13 cellular contexts compared by ENCODE assay signal in the genomic region with DNA sequence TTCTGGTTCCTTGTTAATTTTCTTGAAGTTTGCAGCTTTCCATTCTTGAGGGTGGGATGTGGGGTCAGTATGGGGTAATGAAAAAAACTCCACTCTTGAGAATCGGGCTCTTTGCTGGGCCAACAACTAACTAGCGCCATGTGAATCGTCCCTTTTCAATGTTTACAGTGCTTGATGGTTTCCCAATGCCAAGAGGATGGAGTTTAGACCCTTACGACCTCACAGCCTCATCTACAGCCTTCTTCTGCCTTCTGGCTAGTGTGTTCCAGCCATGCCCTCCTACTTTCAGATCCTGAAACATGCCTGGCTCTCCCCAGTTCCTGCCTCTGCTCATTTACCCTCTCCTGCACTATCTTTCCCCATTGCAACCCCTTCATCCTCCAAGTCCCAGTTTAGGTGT.
"Had no signal": no experiment of that assay in that cellular context is flagged by ENCODE, and none has a peak within 500 bp of the region (broad histone marks: within the 10 kb centered on the region; RNA-seq: fewer than 3 reads in every experiment).

No MANE protein-coding gene starts in this region.

- ATAC-seq: body of pancreas; effector memory CD8-positive, alpha-beta T cell; left lobe of liver; T-cell had no signal

- H3K27me3 Mint-ChIP-seq: activated naive CD4-positive, alpha-beta T cell treated with anti-CD3 and anti-CD28 coated beads, Interleukin-2, amount 50 U/mL, for 24 hours; central memory CD8-positive, alpha-beta T cell; effector memory CD8-positive, alpha-beta T cell had no signal

- H3K36me3 Mint-ChIP-seq: activated naive CD4-positive, alpha-beta T cell treated with anti-CD3 and anti-CD28 coated beads, Interleukin-2, amount 50 U/mL, for 24 hours; T-cell had no signal

- H3K4me1 ChIP-seq: body of pancreas, sigmoid colon had no signal

- H3K4me3 ChIP-seq: body of pancreas, sigmoid colon, suprapubic skin had no signal

- H3K4me1 Mint-ChIP-seq: activated naive CD4-positive, alpha-beta T cell treated with anti-CD3 and anti-CD28 coated beads, Interleukin-2, amount 50 U/mL, for 24 hours; central memory CD8-positive, alpha-beta T cell had no signal

- H3K27me3 ChIP-seq: body of pancreas, sigmoid colon, suprapubic skin had no signal

- H3K9me3 ChIP-seq: body of pancreas, sigmoid colon, suprapubic skin had no signal

- DNase-seq: activated CD4-positive, CD25-positive, alpha-beta regulatory T cell; activated T-cell treated with anti-CD3 and anti-CD28 coated beads, Interleukin-2, amount 50 U/mL, for 1 hour; amniotic stem cell; body of pancreas; effector memory CD8-positive, alpha-beta T cell; sigmoid colon; stimulated activated CD4-positive, alpha-beta T cell treated with anti-CD3 and anti-CD28 coated beads, Interleukin-2, amount 100 ng/mL, for 24 hours; stimulated activated naive CD4-positive, alpha-beta T cell; T-cell had no signal

- H3K9me3 Mint-ChIP-seq: activated naive CD4-positive, alpha-beta T cell treated with anti-CD3 and anti-CD28 coated beads, Interleukin-2, amount 50 U/mL, for 24 hours; central memory CD8-positive, alpha-beta T cell; effector memory CD8-positive, alpha-beta T cell; T-cell had no signal

- H3K4me3 Mint-ChIP-seq: activated naive CD4-positive, alpha-beta T cell treated with anti-CD3 and anti-CD28 coated beads, Interleukin-2, amount 50 U/mL, for 24 hours; central memory CD8-positive, alpha-beta T cell; effector memory CD8-positive, alpha-beta T cell; T-cell had no signal

- H3K27ac ChIP-seq: body of pancreas, sigmoid colon, suprapubic skin had no signal

- H3K36me3 ChIP-seq: sigmoid colon, suprapubic skin had no signal

- H3K27ac Mint-ChIP-seq: activated naive CD4-positive, alpha-beta T cell treated with anti-CD3 and anti-CD28 coated beads, Interleukin-2, amount 50 U/mL, for 24 hours; effector memory CD8-positive, alpha-beta T cell had no signal
